Comparison of ENCODE assay signal across 1 cellular context in genomic region chr3:14678015-14678503, GRCh38.
TF ChIP-seq lines count a peak whose summit lies in the region.

No MANE protein-coding gene starts in this region.

TF ChIP-seq in HepG2, 621 proteins besides CTCF, POLR2A, EP300 and RAD21 (continued from another document and continues in another):
- TF ChIP-seq HOMEZ (CRISPR knock-in tag; IDR thresholded peaks at IDR 0.05; ENCODE audit: low read depth) (peak; percentile 66; the same call in 1 of the 2 replicates), ARID3A (IDR thresholded peaks at IDR 0.05; ENCODE audit: low read depth, low read length) (peak; percentile 73), ZNF44 (CRISPR knock-in tag; IDR thresholded peaks at IDR 0.05) (no peak), ZNF224 (CRISPR knock-in tag; IDR thresholded peaks at IDR 0.05) (no peak), BHLHE40 (IDR thresholded peaks at IDR 0.05; ENCODE audit: low read length) (peak; percentile 96), IKZF4 (CRISPR knock-in tag; IDR thresholded peaks at IDR 0.05; ENCODE audit: borderline replicate concordance, low read depth, not compliant biosample characterization) (peak; percentile 37), POLR2AphosphoS5 (IDR thresholded peaks at IDR 0.05; ENCODE audit: low read depth, low read length) (no peak), ZNF263 (CRISPR knock-in tag; IDR thresholded peaks at IDR 0.05) (peak; percentile 30; the same call in 1 of the 2 replicates), ESRRA (CRISPR knock-in tag; IDR thresholded peaks at IDR 0.05; ENCODE audit: low read depth) (peak; percentile 98), ZNF878 (CRISPR knock-in tag; IDR thresholded peaks at IDR 0.05) (peak; percentile 23; the same call in 1 of the 2 replicates), KLF16 (CRISPR knock-in tag; IDR thresholded peaks at IDR 0.05) (peak in 1 of 2 experiments; percentile 87; a peak in 2 of 4 replicates), ZSCAN9 (CRISPR knock-in tag; IDR thresholded peaks at IDR 0.05; ENCODE audit: borderline replicate concordance) (peak; percentile 62; the same call in 1 of the 2 replicates), ZSCAN5A (CRISPR knock-in tag; IDR thresholded peaks at IDR 0.05; ENCODE audit: borderline replicate concordance) (peak; percentile 94; the same call in 1 of the 2 replicates), TMF1 (CRISPR knock-in tag; IDR thresholded peaks at IDR 0.05; ENCODE audit: low read depth) (no peak), FOXJ3 (CRISPR knock-in tag; IDR thresholded peaks at IDR 0.05; ENCODE audit: borderline replicate concordance) (peak; percentile 77; the same call in 1 of the 2 replicates), ZFP1 (CRISPR knock-in tag; IDR thresholded peaks at IDR 0.05) (peak; percentile 80; the same call in 1 of the 2 replicates), SKIL (CRISPR knock-in tag; IDR thresholded peaks at IDR 0.05; ENCODE audit: borderline replicate concordance) (peak; percentile 64; the same call in 1 of the 2 replicates), REXO4 (CRISPR knock-in tag; IDR thresholded peaks at IDR 0.05; ENCODE audit: borderline replicate concordance) (no peak), NR2C2 (CRISPR knock-in tag; IDR thresholded peaks at IDR 0.05; ENCODE audit: borderline replicate concordance) (peak; percentile 89), HMGA1 (CRISPR knock-in tag; conservative IDR thresholded peaks at IDR 0.05) (no peak), ZNF562 (CRISPR knock-in tag; IDR thresholded peaks at IDR 0.05; ENCODE audit: borderline replicate concordance) (no peak), KDM1A (CRISPR knock-in tag; IDR thresholded peaks at IDR 0.05) (peak; percentile 67; the same call in 1 of the 2 replicates), ZNF138 (CRISPR knock-in tag; IDR thresholded peaks at IDR 0.05; ENCODE audit: low read depth) (no peak), NR2F1 (CRISPR knock-in tag; IDR thresholded peaks at IDR 0.05) (peak; percentile 79 to 82), ISL2 (CRISPR knock-in tag; IDR thresholded peaks at IDR 0.05) (peak; percentile 83), ZNF788 (CRISPR knock-in tag; IDR thresholded peaks at IDR 0.05; ENCODE audit: borderline replicate concordance) (peak; percentile 96; the same call in 1 of the 2 replicates), RXRB (CRISPR knock-in tag; IDR thresholded peaks at IDR 0.05; ENCODE audit: borderline replicate concordance) (peak; percentile 98), JARID2 (CRISPR knock-in tag; IDR thresholded peaks at IDR 0.05; ENCODE audit: insufficient replicate concordance) (no peak), GATAD1 (CRISPR knock-in tag; IDR thresholded peaks at IDR 0.05) (peak; percentile 75), TEAD3 (CRISPR knock-in tag; optimal IDR thresholded peaks at IDR 0.05; ENCODE audit: borderline replicate concordance) (peak; percentile 90), ZSCAN22 (CRISPR knock-in tag; IDR thresholded peaks at IDR 0.05) (no peak), LCORL (IDR thresholded peaks at IDR 0.05) (no peak), LCORL (CRISPR knock-in tag; IDR thresholded peaks at IDR 0.05) (peak; percentile 94), NFYB (CRISPR knock-in tag; IDR thresholded peaks at IDR 0.05) (0 out of 2 replicates have a peak, but pooled peaks have one; percentile 14), ZNF660 (CRISPR knock-in tag; IDR thresholded peaks at IDR 0.05; ENCODE audit: borderline replicate concordance, low read depth) (no peak), ZFX (CRISPR knock-in tag; IDR thresholded peaks at IDR 0.05; ENCODE audit: low read depth) (peak; percentile 44; the same call in 1 of the 2 replicates), ZNF331 (CRISPR knock-in tag; IDR thresholded peaks at IDR 0.05) (peak; percentile 96), RFXAP (CRISPR knock-in tag; IDR thresholded peaks at IDR 0.05; ENCODE audit: borderline replicate concordance) (peak; percentile 86; the same call in 1 of the 2 replicates)
- TF ChIP-seq, protein P1, sequence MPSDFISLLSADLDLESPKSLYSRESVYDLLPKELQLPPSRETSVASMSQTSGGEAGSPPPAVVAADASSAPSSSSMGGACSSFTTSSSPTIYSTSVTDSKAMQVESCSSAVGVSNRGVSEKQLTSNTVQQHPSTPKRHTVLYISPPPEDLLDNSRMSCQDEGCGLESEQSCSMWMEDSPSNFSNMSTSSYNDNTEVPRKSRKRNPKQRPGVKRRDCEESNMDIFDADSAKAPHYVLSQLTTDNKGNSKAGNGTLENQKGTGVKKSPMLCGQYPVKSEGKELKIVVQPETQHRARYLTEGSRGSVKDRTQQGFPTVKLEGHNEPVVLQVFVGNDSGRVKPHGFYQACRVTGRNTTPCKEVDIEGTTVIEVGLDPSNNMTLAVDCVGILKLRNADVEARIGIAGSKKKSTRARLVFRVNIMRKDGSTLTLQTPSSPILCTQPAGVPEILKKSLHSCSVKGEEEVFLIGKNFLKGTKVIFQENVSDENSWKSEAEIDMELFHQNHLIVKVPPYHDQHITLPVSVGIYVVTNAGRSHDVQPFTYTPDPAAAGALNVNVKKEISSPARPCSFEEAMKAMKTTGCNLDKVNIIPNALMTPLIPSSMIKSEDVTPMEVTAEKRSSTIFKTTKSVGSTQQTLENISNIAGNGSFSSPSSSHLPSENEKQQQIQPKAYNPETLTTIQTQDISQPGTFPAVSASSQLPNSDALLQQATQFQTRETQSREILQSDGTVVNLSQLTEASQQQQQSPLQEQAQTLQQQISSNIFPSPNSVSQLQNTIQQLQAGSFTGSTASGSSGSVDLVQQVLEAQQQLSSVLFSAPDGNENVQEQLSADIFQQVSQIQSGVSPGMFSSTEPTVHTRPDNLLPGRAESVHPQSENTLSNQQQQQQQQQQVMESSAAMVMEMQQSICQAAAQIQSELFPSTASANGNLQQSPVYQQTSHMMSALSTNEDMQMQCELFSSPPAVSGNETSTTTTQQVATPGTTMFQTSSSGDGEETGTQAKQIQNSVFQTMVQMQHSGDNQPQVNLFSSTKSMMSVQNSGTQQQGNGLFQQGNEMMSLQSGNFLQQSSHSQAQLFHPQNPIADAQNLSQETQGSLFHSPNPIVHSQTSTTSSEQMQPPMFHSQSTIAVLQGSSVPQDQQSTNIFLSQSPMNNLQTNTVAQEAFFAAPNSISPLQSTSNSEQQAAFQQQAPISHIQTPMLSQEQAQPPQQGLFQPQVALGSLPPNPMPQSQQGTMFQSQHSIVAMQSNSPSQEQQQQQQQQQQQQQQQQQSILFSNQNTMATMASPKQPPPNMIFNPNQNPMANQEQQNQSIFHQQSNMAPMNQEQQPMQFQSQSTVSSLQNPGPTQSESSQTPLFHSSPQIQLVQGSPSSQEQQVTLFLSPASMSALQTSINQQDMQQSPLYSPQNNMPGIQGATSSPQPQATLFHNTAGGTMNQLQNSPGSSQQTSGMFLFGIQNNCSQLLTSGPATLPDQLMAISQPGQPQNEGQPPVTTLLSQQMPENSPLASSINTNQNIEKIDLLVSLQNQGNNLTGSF (CRISPR knock-in tag; IDR thresholded peaks at IDR 0.05) = no peak
- TF ChIP-seq, protein P2, sequence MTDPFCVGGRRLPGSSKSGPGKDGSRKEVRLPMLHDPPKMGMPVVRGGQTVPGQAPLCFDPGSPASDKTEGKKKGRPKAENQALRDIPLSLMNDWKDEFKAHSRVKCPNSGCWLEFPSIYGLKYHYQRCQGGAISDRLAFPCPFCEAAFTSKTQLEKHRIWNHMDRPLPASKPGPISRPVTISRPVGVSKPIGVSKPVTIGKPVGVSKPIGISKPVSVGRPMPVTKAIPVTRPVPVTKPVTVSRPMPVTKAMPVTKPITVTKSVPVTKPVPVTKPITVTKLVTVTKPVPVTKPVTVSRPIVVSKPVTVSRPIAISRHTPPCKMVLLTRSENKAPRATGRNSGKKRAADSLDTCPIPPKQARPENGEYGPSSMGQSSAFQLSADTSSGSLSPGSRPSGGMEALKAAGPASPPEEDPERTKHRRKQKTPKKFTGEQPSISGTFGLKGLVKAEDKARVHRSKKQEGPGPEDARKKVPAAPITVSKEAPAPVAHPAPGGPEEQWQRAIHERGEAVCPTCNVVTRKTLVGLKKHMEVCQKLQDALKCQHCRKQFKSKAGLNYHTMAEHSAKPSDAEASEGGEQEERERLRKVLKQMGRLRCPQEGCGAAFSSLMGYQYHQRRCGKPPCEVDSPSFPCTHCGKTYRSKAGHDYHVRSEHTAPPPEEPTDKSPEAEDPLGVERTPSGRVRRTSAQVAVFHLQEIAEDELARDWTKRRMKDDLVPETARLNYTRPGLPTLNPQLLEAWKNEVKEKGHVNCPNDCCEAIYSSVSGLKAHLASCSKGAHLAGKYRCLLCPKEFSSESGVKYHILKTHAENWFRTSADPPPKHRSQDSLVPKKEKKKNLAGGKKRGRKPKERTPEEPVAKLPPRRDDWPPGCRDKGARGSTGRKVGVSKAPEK (CRISPR knock-in tag; IDR thresholded peaks at IDR 0.05; ENCODE audit: borderline replicate concordance) = peak; percentile 46; the same call in 1 of the 2 replicates
- TF ChIP-seq, protein P3, sequence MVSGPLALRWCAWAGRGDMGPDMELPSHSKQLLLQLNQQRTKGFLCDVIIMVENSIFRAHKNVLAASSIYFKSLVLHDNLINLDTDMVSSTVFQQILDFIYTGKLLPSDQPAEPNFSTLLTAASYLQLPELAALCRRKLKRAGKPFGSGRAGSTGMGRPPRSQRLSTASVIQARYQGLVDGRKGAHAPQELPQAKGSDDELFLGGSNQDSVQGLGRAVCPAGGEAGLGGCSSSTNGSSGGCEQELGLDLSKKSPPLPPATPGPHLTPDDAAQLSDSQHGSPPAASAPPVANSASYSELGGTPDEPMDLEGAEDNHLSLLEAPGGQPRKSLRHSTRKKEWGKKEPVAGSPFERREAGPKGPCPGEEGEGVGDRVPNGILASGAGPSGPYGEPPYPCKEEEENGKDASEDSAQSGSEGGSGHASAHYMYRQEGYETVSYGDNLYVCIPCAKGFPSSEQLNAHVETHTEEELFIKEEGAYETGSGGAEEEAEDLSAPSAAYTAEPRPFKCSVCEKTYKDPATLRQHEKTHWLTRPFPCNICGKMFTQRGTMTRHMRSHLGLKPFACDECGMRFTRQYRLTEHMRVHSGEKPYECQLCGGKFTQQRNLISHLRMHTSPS (CRISPR knock-in tag; IDR thresholded peaks at IDR 0.05; ENCODE audit: low read depth) = peak; percentile 42; the same call in 1 of the 2 replicates
